20 cellular contexts compared by ENCODE assay signal in genomic region chr18:8063733-8064132, GRCh38.
DNase-seq lines count a peak whose midpoint lies in the region; ATAC-seq, FAIRE-seq and TF ChIP-seq lines count a peak whose summit lies in the region.
"Had no signal": no experiment of that assay in that cellular context is flagged by ENCODE, and none has a peak within 500 bp of the region (broad histone marks: within the 10 kb centered on the region; RNA-seq: fewer than 3 reads in every experiment).

No MANE protein-coding gene starts in this region.

- peaks cover 8% of the 10 kb centered on the region for H3K4me1 Mint-ChIP-seq in type B pancreatic cell (ENCODE audit: unreplicated experiment)
- no peaks in the 10 kb centered on the region for H3K4me1 Mint-ChIP-seq in T-cell
- H3K4me1 Mint-ChIP-seq: activated naive CD4-positive, alpha-beta T cell treated with anti-CD3 and anti-CD28 coated beads, Interleukin-2, amount 10 ng/mL, durations not matched to agents 7 days and 5 days; CD4-positive, CD25-positive, alpha-beta regulatory T cell; T-helper 17 cell had no signal

- POLR2A ChIA-PET in K562 (lab: Yijun Ruan, JAX) (interaction anchor here (1.3 kb wide), 1 partner anchor 10 kb away, joined by 3 read pairs; no protein-coding TSS in a partner anchor), T-cell (lab: Charles Lee) (no interaction called here)

- CTCF ChIA-PET in K562 (lab: Yijun Ruan, JAX; ENCODE audit: low intra/inter-chr PET ratio), result no interaction called here
- CTCF ChIA-PET in T-cell (lab: Charles Lee), result no interaction called here

- H3K9ac ChIP-seq in K562 (ENCODE audit: insufficient read depth in 1 of 2, low read depth in 2 of 2, low read length in 2 of 2), result no peak overlapping the region

- 0 out of 3 replicates have a peak, but pooled peaks have one; percentile 50 for ATAC-seq in K562
- ATAC-seq in T-cell (replicated peaks in 1 of 4), result no peak
- ATAC-seq: T-helper 17 cell had no signal

- no peaks in the 10 kb centered on the region for H3K36me3 Mint-ChIP-seq in type B pancreatic cell
- H3K36me3 Mint-ChIP-seq in T-cell, result no peaks in the 10 kb centered on the region
- H3K36me3 Mint-ChIP-seq: activated naive CD4-positive, alpha-beta T cell treated with anti-CD3 and anti-CD28 coated beads, Interleukin-2, amount 10 ng/mL, durations not matched to agents 7 days and 5 days; CD4-positive, CD25-positive, alpha-beta regulatory T cell had no signal

- no peak overlapping the region for H3K4me2 ChIP-seq in K562 (ENCODE audit: insufficient read depth, low read length)

- H3K36me3 ChIP-seq in K562 (ENCODE audit: control insufficient read depth, insufficient read depth, low read length), result no peaks in the 10 kb centered on the region

- BruUV-seq in K562 (replicated peaks; lab: Mats Ljungman, UMichigan), result no TSS peak

- H3K9me1 ChIP-seq in K562 (ENCODE audit: control insufficient read depth, insufficient read depth, low read length), result no peaks in the 10 kb centered on the region

- TF ChIP-seq POLR2A in K562 (conservative IDR thresholded peaks at IDR 0.05), result no peak

- no peaks in the 10 kb centered on the region for H3K4me1 ChIP-seq in K562 (replicated peaks in 1 of 2; ENCODE audit: control insufficient read depth in 2 of 2, insufficient read depth in 2 of 2, low read length in 2 of 2)
- H3K4me1 ChIP-seq: testis had no signal

- intact Hi-C loops in K562 (cut with micrococcal nuclease), result no loop called here

- no peak overlapping the region for H3K27ac ChIP-seq in K562 (ENCODE audit: extremely low read depth, low read depth, low read length)
- H3K27ac ChIP-seq: 22Rv1, testis had no signal

- H3K27me3 Mint-ChIP-seq in type B pancreatic cell, result no peaks in the 10 kb centered on the region
- no peaks in the 10 kb centered on the region for H3K27me3 Mint-ChIP-seq in T-cell
- H3K27me3 Mint-ChIP-seq: activated naive CD4-positive, alpha-beta T cell treated with anti-CD3 and anti-CD28 coated beads, Interleukin-2, amount 10 ng/mL, durations not matched to agents 7 days and 5 days; CD4-positive, CD25-positive, alpha-beta regulatory T cell; T-helper 17 cell had no signal

- no peaks in the 10 kb centered on the region for H4K20me1 ChIP-seq in K562 (replicated peaks; ENCODE audit: control insufficient read depth, insufficient read depth, low read length)

- H2AFZ ChIP-seq in K562 (ENCODE audit: low read depth, low read length), result peak overlapping the region; percentile 20

- no peaks in the 10 kb centered on the region for H3K9me3 ChIP-seq in K562 (replicated peaks; ENCODE audit: control insufficient read depth, insufficient read depth, low read depth, low read length)
- H3K9me3 ChIP-seq: testis had no signal

- DNase-seq in DMS153 treated with DMSO at 0.1 percent for 48 hours (lab: John Stamatoyannopoulos, UW; ENCODE audit: unreplicated experiment) (peak; percentile 2), DMS153 (lab: John Stamatoyannopoulos, UW) (no peak), K562 (ENCODE audit: extremely low read depth in 1 of 4, low spot score in 3 of 4) (no peak), type B pancreatic cell (ENCODE audit: extremely low spot score, unreplicated experiment) (no peak), T-cell (no peak), AML-193 (lab: John Stamatoyannopoulos, UW) (no peak), cerebellar nuclear complex (lab: John Stamatoyannopoulos, UW) (no peak)
- DNase-seq: activated CD4-positive, CD25-positive, alpha-beta regulatory T cell; activated CD8-positive, alpha-beta memory T cell treated with anti-CD3 and anti-CD28 coated beads, Interleukin-2, amount 50 U/mL, for 4 hours; activated naive CD4-positive, alpha-beta T cell treated with anti-CD3 and anti-CD28 coated beads, Interleukin-2, amount 10 ng/mL, durations not matched to agents 7 days and 5 days; CD4-positive, CD25-positive, alpha-beta regulatory T cell; NCI-H2029 treated with DMSO at 0.1 percent for 48 hours; RPMI8226; stimulated activated CD4-positive, alpha-beta T cell treated with anti-CD3 and anti-CD28 coated beads, Interleukin-4, amount 100 ng/mL, for 24 hours; T-helper 17 cell; testis had no signal

- TF ChIP-seq EP300 in K562 (IDR thresholded peaks at IDR 0.05; ENCODE audit: low read length), result no peak

- H3K9me3 Mint-ChIP-seq in type B pancreatic cell, result no peaks in the 10 kb centered on the region
- no peaks in the 10 kb centered on the region for H3K9me3 Mint-ChIP-seq in T-cell

- in situ Hi-C loops in K562 (cut with MboI), result no loop called here

- no peaks in the 10 kb centered on the region for H3K79me2 ChIP-seq in K562 (ENCODE audit: control insufficient read depth, insufficient read depth, low read length)

- no peaks in the 10 kb centered on the region for H3K27me3 ChIP-seq in K562 (ENCODE audit: control insufficient read depth in 2 of 2, insufficient read depth in 2 of 2, low read length in 2 of 2)
- H3K27me3 ChIP-seq: testis had no signal

- peak overlapping the region; percentile 93 for H3K27ac Mint-ChIP-seq in type B pancreatic cell
- H3K27ac Mint-ChIP-seq in T-cell, result no peak overlapping the region
- H3K27ac Mint-ChIP-seq: activated naive CD4-positive, alpha-beta T cell treated with anti-CD3 and anti-CD28 coated beads, Interleukin-2, amount 10 ng/mL, durations not matched to agents 7 days and 5 days; CD4-positive, CD25-positive, alpha-beta regulatory T cell; T-helper 17 cell had no signal

- H3K4me3 ChIP-seq in K562, result no peak overlapping the region
- H3K4me3 ChIP-seq: testis had no signal

- no peak for TF ChIP-seq RAD21 in K562 (CRISPR knock-in tag; conservative IDR thresholded peaks at IDR 0.05 in 1 of 2, IDR thresholded peaks at IDR 0.05 in 1 of 2)

- no peak for FAIRE-seq in K562 (lab: Jason Lieb, UNC)
- FAIRE-seq in islet of Langerhans (lab: Jason Lieb, UNC), result peak; percentile 92
- FAIRE-seq: G401.6, GM12892 had no signal

- TF ChIP-seq CTCF in K562 (IDR thresholded peaks at IDR 0.05 in 2 of 3, conservative IDR thresholded peaks at IDR 0.05 in 1 of 3; ENCODE audit: insufficient read depth in 2 of 3, low read depth in 1 of 3, low read length in 3 of 3) (no peak), type B pancreatic cell (conservative IDR thresholded peaks at IDR 0.05) (peak; percentile 25)

- peak overlapping the region; percentile 91 for H3K4me3 Mint-ChIP-seq in type B pancreatic cell
- peak overlapping the region in 1 of 3 donors; percentile 53 for H3K4me3 Mint-ChIP-seq in T-cell
- H3K4me3 Mint-ChIP-seq: activated naive CD4-positive, alpha-beta T cell treated with anti-CD3 and anti-CD28 coated beads, Interleukin-2, amount 10 ng/mL, durations not matched to agents 7 days and 5 days; T-helper 17 cell had no signal

TF ChIP-seq in K562, 482 proteins besides CTCF, POLR2A, EP300 and RAD21 (continues in another document):
- TF ChIP-seq ZBED1 (IDR thresholded peaks at IDR 0.05) (no peak), ZNF121 (CRISPR knock-in tag; conservative IDR thresholded peaks at IDR 0.05) (no peak), SAFB2 (IDR thresholded peaks at IDR 0.05; ENCODE audit: borderline replicate concordance, low read depth, low read length, severe bottlenecking) (no peak), MBD2 (IDR thresholded peaks at IDR 0.05; ENCODE audit: borderline replicate concordance, low read depth) (no peak), CSDE1 (IDR thresholded peaks at IDR 0.05) (no peak), NFATC3 (IDR thresholded peaks at IDR 0.05) (no peak), ZNF12 (CRISPR knock-in tag; IDR thresholded peaks at IDR 0.05) (no peak), ZBTB2 (IDR thresholded peaks at IDR 0.05) (no peak), SAP30 (IDR thresholded peaks at IDR 0.05; ENCODE audit: borderline replicate concordance, insufficient read depth, low read depth, low read length, poor library complexity, severe bottlenecking) (no peak), C11orf30 (IDR thresholded peaks at IDR 0.05; ENCODE audit: low read depth) (no peak), BACH1 (tag; IDR thresholded peaks at IDR 0.05) (no peak), CEBPG (CRISPR knock-in tag; IDR thresholded peaks at IDR 0.05) (no peak), CEBPG (tag; conservative IDR thresholded peaks at IDR 0.05 in 1 of 2, IDR thresholded peaks at IDR 0.05 in 1 of 2) (no peak), ZNF79 (CRISPR knock-in tag; IDR thresholded peaks at IDR 0.05; ENCODE audit: low read depth) (no peak), ZSCAN32 (CRISPR knock-in tag; IDR thresholded peaks at IDR 0.05) (no peak), NR4A1 (CRISPR knock-in tag; IDR thresholded peaks at IDR 0.05) (no peak), NR4A1 (tag; IDR thresholded peaks at IDR 0.05) (no peak), GATA2 (CRISPR knock-in tag; IDR thresholded peaks at IDR 0.05) (no peak), CGGBP1 (CRISPR knock-in tag; IDR thresholded peaks at IDR 0.05) (no peak), SFPQ (IDR thresholded peaks at IDR 0.05; ENCODE audit: low read depth, low read length) (no peak)
